In genomic region chr1:6603851-6604558, GRCh38 we compare ENCODE assay signal across 7 cellular contexts. TPM values are rescaled to one million over a fixed set of nuclear protein-coding genes. Genes with fewer than 3 reads are reported as not detected.
DNase-seq lines count a peak whose midpoint lies in the region; ATAC-seq and TF ChIP-seq lines count a peak whose summit lies in the region.

No MANE protein-coding gene starts in this region.

- no peak for ATAC-seq in activated CD8-positive, alpha-beta T cell treated with anti-CD3 and anti-CD28 coated beads, Interleukin-2, amount 10 ng/mL, durations not matched to agents 7 days and 5 days
- ATAC-seq in natural killer cell, result no peak
- no peak for ATAC-seq in SK-N-SH treated with all-trans-retinoic acid at 6 μM for 48 hours

- H3K4me3 Mint-ChIP-seq in HFFc6, result peak overlapping the region; percentile 85
- peak overlapping the region; percentile 77 for H3K4me3 Mint-ChIP-seq in activated CD8-positive, alpha-beta T cell treated with anti-CD3 and anti-CD28 coated beads, Interleukin-2, amount 10 ng/mL, durations not matched to agents 7 days and 5 days
- peak overlapping the region; percentile 88 for H3K4me3 Mint-ChIP-seq in natural killer cell

- POLR2A ChIA-PET in activated CD8-positive, alpha-beta T cell treated with anti-CD3 and anti-CD28 coated beads, Interleukin-2, amount 10 ng/mL, durations not matched to agents 7 days and 5 days (lab: Charles Lee), result interaction anchor here (0.6 to 4.5 kb wide), 11 partner anchors 8 to 212 kb away, joined by 3 to 32 read pairs (median 4); partner anchors contain the start of genes NOL9, PHF13, TAS1R1 and THAP3

- peak overlapping the region; percentile 63 for H3K4me3 ChIP-seq in fibroblast of the aortic adventitia (ENCODE audit: low read depth, low read length)

- no peaks in the 10 kb centered on the region for H3K9me3 Mint-ChIP-seq in HFFc6
- no peaks in the 10 kb centered on the region for H3K9me3 Mint-ChIP-seq in activated CD8-positive, alpha-beta T cell treated with anti-CD3 and anti-CD28 coated beads, Interleukin-2, amount 10 ng/mL, durations not matched to agents 7 days and 5 days (ENCODE audit: insufficient read depth)
- H3K9me3 Mint-ChIP-seq in natural killer cell, result no peaks in the 10 kb centered on the region

- H3K36me3 Mint-ChIP-seq in HFFc6 (ENCODE audit: low read depth), result peaks cover 14% of the 10 kb centered on the region; the same call in 1 of the 2 replicates
- peaks cover 22% of the 10 kb centered on the region for H3K36me3 Mint-ChIP-seq in activated CD8-positive, alpha-beta T cell treated with anti-CD3 and anti-CD28 coated beads, Interleukin-2, amount 10 ng/mL, durations not matched to agents 7 days and 5 days (ENCODE audit: low read depth)
- no peaks in the 10 kb centered on the region for H3K36me3 Mint-ChIP-seq in natural killer cell

- intact Hi-C loops in natural killer cell (cut with micrococcal nuclease), result loop anchor here (1.0 to 5.0 kb wide), 3 partner anchors 9 to 577 kb away; partner anchors contain the start of genes CAMTA1 and PHF13

- H3K27ac Mint-ChIP-seq in HFFc6, result peak overlapping the region; percentile 99
- H3K27ac Mint-ChIP-seq in activated CD8-positive, alpha-beta T cell treated with anti-CD3 and anti-CD28 coated beads, Interleukin-2, amount 10 ng/mL, durations not matched to agents 7 days and 5 days, result peak overlapping the region; percentile 95
- peak overlapping the region; percentile 93 to 99 for H3K27ac Mint-ChIP-seq in natural killer cell

- DNase-seq in HFFc6 (peak; percentile 43), fibroblast of the aortic adventitia (ENCODE audit: low read depth) (peak; percentile 91), natural killer cell (no peak), NCI-H187 (lab: John Stamatoyannopoulos, UW) (no peak), NCI-H345 (lab: John Stamatoyannopoulos, UW) (no peak)
- peak; percentile 47 for DNase-seq in activated CD8-positive, alpha-beta T cell treated with anti-CD3 and anti-CD28 coated beads, Interleukin-2, amount 10 ng/mL, durations not matched to agents 7 days and 5 days

- CTCF ChIA-PET in activated CD8-positive, alpha-beta T cell treated with anti-CD3 and anti-CD28 coated beads, Interleukin-2, amount 10 ng/mL, durations not matched to agents 7 days and 5 days (lab: Charles Lee), result interaction anchor here (0.9 to 4.7 kb wide), 6 partner anchors 8 to 117 kb away, joined by 3 to 37 read pairs (median 5); partner anchors contain the start of genes NOL9 and TAS1R1

- H3K4me1 Mint-ChIP-seq in HFFc6 (ENCODE audit: low read depth) (peaks cover 36% of the 10 kb centered on the region), natural killer cell (peaks cover 36% of the 10 kb centered on the region in 2 donors)
- H3K4me1 Mint-ChIP-seq in activated CD8-positive, alpha-beta T cell treated with anti-CD3 and anti-CD28 coated beads, Interleukin-2, amount 10 ng/mL, durations not matched to agents 7 days and 5 days (ENCODE audit: low read depth), result peaks cover 22% of the 10 kb centered on the region

- peaks cover 2% of the 10 kb centered on the region; the same call in 1 of the 2 replicates for H3K27me3 Mint-ChIP-seq in HFFc6 (ENCODE audit: insufficient read depth)
- no peaks in the 10 kb centered on the region for H3K27me3 Mint-ChIP-seq in activated CD8-positive, alpha-beta T cell treated with anti-CD3 and anti-CD28 coated beads, Interleukin-2, amount 10 ng/mL, durations not matched to agents 7 days and 5 days (ENCODE audit: low read depth)
- no peaks in the 10 kb centered on the region for H3K27me3 Mint-ChIP-seq in natural killer cell (ENCODE audit: low read depth in 2 of 2)

- peak; percentile 42; the same call in 1 of the 2 replicates for TF ChIP-seq CTCF in HFFc6 (IDR thresholded peaks at IDR 0.05)
- peak; percentile 22 for TF ChIP-seq CTCF in fibroblast of the aortic adventitia (IDR thresholded peaks at IDR 0.05; ENCODE audit: insufficient read depth, low read length)
- TF ChIP-seq CTCF in natural killer cell (IDR thresholded peaks at IDR 0.05), result no peak

TF ChIP-seq in SK-N-SH treated with all-trans-retinoic acid at 6 μM for 48 hours, 23 proteins besides CTCF, POLR2A, EP300 and RAD21:
- TF ChIP-seq TCF4 (CRISPR knock-in tag; IDR thresholded peaks at IDR 0.05; ENCODE audit: borderline replicate concordance) (no peak), ZNF8 (CRISPR knock-in tag; IDR thresholded peaks at IDR 0.05) (no peak)

RNA-seq across cellular contexts. Expression of gene KLHL21, which starts 1.3 kb away (rescaled TPM):
- total RNA-seq in HFFc6 (2021; fragmentation: NEBNext Ultra II Directional; extraction: Animal tissue kit (Norgen Biotek cat#: 25700)), result 10 to 100 TPM; 21.1 to 31.5 (median 22.6) TPM
- total RNA-seq in activated CD8-positive, alpha-beta T cell treated with anti-CD3 and anti-CD28 coated beads, Interleukin-2, amount 10 ng/mL, durations not matched to agents 7 days and 5 days, result 10 to 100 TPM; 22.8 to 23.0 TPM
- total RNA-seq in fibroblast of the aortic adventitia (ENCODE audit: low replicate concordance), result 40.8 and 78.4 TPM in 2 replicates
- total RNA-seq in natural killer cell, result 10 to 100 TPM; 23.5 to 37.8 (median 28.9) TPM

RNA-seq across cellular contexts. Expression of gene PHF13, which starts 9.5 kb away (rescaled TPM):
- 10 to 100 TPM; 18.0 to 19.9 (median 19.0) TPM for total RNA-seq in HFFc6 (2021; fragmentation: NEBNext Ultra II Directional; extraction: Animal tissue kit (Norgen Biotek cat#: 25700))
- total RNA-seq in activated CD8-positive, alpha-beta T cell treated with anti-CD3 and anti-CD28 coated beads, Interleukin-2, amount 10 ng/mL, durations not matched to agents 7 days and 5 days, result 10 to 100 TPM; 11.8 to 12.6 TPM
- 14.7 and 24.3 TPM in 2 replicates for total RNA-seq in fibroblast of the aortic adventitia (ENCODE audit: low replicate concordance)
- 10 to 100 TPM in 2 of 3 donors, 1 to 10 TPM in 1; 7.3 to 14.2 (median 10.9) TPM for total RNA-seq in natural killer cell

RNA-seq across cellular contexts. Expression of gene THAP3, which starts 20.7 kb away (rescaled TPM):
- total RNA-seq in HFFc6 (2021; fragmentation: NEBNext Ultra II Directional; extraction: Animal tissue kit (Norgen Biotek cat#: 25700)), result 10 to 100 TPM; 12.9 to 18.2 (median 16.2) TPM
- total RNA-seq in activated CD8-positive, alpha-beta T cell treated with anti-CD3 and anti-CD28 coated beads, Interleukin-2, amount 10 ng/mL, durations not matched to agents 7 days and 5 days, result 10 to 100 TPM; 19.1 to 20.8 TPM
- total RNA-seq in fibroblast of the aortic adventitia (ENCODE audit: low replicate concordance) (9.2 and 11.3 TPM in 2 replicates), natural killer cell (10 to 100 TPM; 11.7 to 23.4 (median 23.1) TPM)

RNA-seq across cellular contexts. Expression of gene ZBTB48, which starts 24.2 kb away (rescaled TPM):
- total RNA-seq in HFFc6 (2021; fragmentation: NEBNext Ultra II Directional; extraction: Animal tissue kit (Norgen Biotek cat#: 25700)), result 10 to 100 TPM; 10.0 to 15.1 (median 11.3) TPM
- 10 to 100 TPM; 36.5 to 41.7 TPM for total RNA-seq in activated CD8-positive, alpha-beta T cell treated with anti-CD3 and anti-CD28 coated beads, Interleukin-2, amount 10 ng/mL, durations not matched to agents 7 days and 5 days
- total RNA-seq in fibroblast of the aortic adventitia (ENCODE audit: low replicate concordance) (7.7 and 26.4 TPM in 2 replicates), natural killer cell (10 to 100 TPM; 45.6 to 56.4 (median 54.0) TPM)

RNA-seq across cellular contexts. Expression of gene TAS1R1, which starts 48.9 kb away (rescaled TPM):
- total RNA-seq in HFFc6 (2021; fragmentation: NEBNext Ultra II Directional; extraction: Animal tissue kit (Norgen Biotek cat#: 25700)), result not detected
- total RNA-seq in activated CD8-positive, alpha-beta T cell treated with anti-CD3 and anti-CD28 coated beads, Interleukin-2, amount 10 ng/mL, durations not matched to agents 7 days and 5 days, result not detected
- total RNA-seq in fibroblast of the aortic adventitia (ENCODE audit: low replicate concordance) (not detected in 2 replicates), natural killer cell (not detected)

Comparison
In these comparisons a context has a peak if more than half of its experiments do, and no peak if none do; other contexts are left out.
1. DNase-seq: peak in HFFc6 (single experiment), activated CD8-positive, alpha-beta T cell treated with anti-CD3 and anti-CD28 coated beads, Interleukin-2, amount 10 ng/mL, durations not matched to agents 7 days and 5 days (single experiment) and fibroblast of the aortic adventitia (single experiment); none in natural killer cell (single experiment), NCI-H187 (0 of 2) and NCI-H345 (single experiment).
2. Peak in every context shown above with its lines, with median percentiles within 50 percentile points of each other: H3K27ac Mint-ChIP-seq and H3K4me3 Mint-ChIP-seq.